8 cellular contexts compared by ENCODE assay signal in the genomic region with DNA sequence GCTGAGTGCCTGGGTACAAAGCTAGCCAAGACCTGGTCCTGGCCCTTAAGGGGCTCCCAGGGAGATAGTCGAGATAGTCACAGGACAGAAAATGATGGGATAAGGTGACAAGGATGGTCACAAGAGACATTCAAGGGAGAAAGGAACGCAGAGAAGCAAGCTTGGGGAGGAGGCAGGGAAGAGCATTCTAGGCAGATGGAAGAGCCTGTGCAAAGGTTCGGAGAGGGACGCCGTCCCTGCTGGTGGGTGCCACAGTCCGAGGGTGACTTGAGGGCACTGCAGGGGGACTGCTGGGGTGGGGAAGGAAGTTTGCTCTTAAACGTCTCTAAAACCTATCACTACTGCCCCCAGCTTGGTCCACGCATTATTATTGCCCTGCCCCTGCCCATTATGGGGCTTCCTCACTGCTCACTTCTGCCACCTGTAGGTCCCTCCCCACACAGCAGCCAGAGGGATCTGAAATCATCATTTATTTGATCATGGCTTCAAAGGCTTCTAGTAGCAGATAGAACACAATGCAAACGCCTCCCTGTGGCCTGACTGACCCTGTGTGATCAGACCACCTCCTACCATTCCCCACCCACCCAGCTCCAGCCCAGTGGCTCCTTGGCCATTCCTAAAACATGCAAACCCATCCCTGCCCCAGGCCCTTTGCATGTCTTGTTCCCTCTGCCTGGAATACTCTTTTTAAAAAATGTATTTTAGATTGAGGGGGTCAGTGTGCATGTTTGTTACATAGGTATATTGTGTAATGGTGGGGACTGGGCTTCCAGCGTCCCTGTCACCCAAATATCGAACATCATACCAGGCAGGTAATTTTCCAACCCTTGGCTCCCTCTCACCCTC.
DNase-seq lines count a peak whose midpoint lies in the region; ATAC-seq and TF ChIP-seq lines count a peak whose summit lies in the region.

No MANE protein-coding gene starts in this region.

- ATAC-seq in GM19452 (IDR thresholded peaks at IDR 0.05; ENCODE audit: unreplicated experiment) (no peak), GM21737 (IDR thresholded peaks at IDR 0.05; ENCODE audit: unreplicated experiment) (no peak)

- CTCF ChIA-PET in Caco-2 (lab: Charles Lee) = interaction anchor here (0.5 to 2.4 kb wide), 3 partner anchors 10 to 284 kb away, joined by 3 to 15 read pairs (median 4); no protein-coding TSS in a partner anchor

- H3K27me3 ChIP-seq in Caco-2 (replicated peaks; ENCODE audit: control insufficient read depth, insufficient read depth, low read length) = no peaks in the 10 kb centered on the region
- H3K27me3 ChIP-seq in WERI-Rb-1 (ENCODE audit: insufficient read depth, low read depth, severe bottlenecking) = no peaks in the 10 kb centered on the region
- H3K27me3 ChIP-seq in prostate gland (replicated peaks; ENCODE audit: insufficient read depth) = no peaks in the 10 kb centered on the region

- 70% methylated on average over 11 of the region's 11 CpGs for WGBS in prostate gland

- no peaks in the 10 kb centered on the region for H3K27me3 Mint-ChIP-seq in Caco-2 (ENCODE audit: insufficient read depth, unreplicated experiment)
- peaks cover 6% of the 10 kb centered on the region for H3K27me3 Mint-ChIP-seq in progenitor cell of endocrine pancreas

- no peaks in the 10 kb centered on the region for H3K36me3 ChIP-seq in Caco-2 (ENCODE audit: control insufficient read depth, insufficient read depth, low read length)
- no peaks in the 10 kb centered on the region for H3K36me3 ChIP-seq in WERI-Rb-1
- H3K36me3 ChIP-seq in prostate gland = no peaks in the 10 kb centered on the region

- DNase-seq in Caco-2 (peak; percentile 55 to 68), WERI-Rb-1 (peak; percentile 47), coronary artery (ENCODE audit: low spot score) (no peak), progenitor cell of endocrine pancreas (ENCODE audit: low spot score, unreplicated experiment) (no peak), prostate gland (ENCODE audit: low spot score) (no peak)
- DNase-seq in Jurkat, Clone E6-1 (ENCODE audit: low read depth, low spot score) = peak; percentile 42

- no peak for TF ChIP-seq POLR2A in prostate gland (IDR thresholded peaks at IDR 0.05)

- H3K9me3 Mint-ChIP-seq in Caco-2 (ENCODE audit: unreplicated experiment) (no peaks in the 10 kb centered on the region), progenitor cell of endocrine pancreas (ENCODE audit: low read depth) (peaks cover 3% of the 10 kb centered on the region)

- H3K4me3 ChIP-seq in Caco-2 (ENCODE audit: low read depth, low read length) (no peak overlapping the region), WERI-Rb-1 (ENCODE audit: low read depth, low read length) (no peak overlapping the region), coronary artery (no peak overlapping the region), prostate gland (no peak overlapping the region)
- no peak overlapping the region for H3K4me3 ChIP-seq in Jurkat, Clone E6-1 (ENCODE audit: low read length)

- no TSS peak for BruUV-seq in Caco-2 (replicated peaks; lab: Mats Ljungman, UMichigan)

- H3K27ac Mint-ChIP-seq in Caco-2 (ENCODE audit: unreplicated experiment) (no peak overlapping the region), progenitor cell of endocrine pancreas (no peak overlapping the region)

- H3K27ac ChIP-seq in WERI-Rb-1 = no peak overlapping the region
- no peak overlapping the region for H3K27ac ChIP-seq in coronary artery
- no peak overlapping the region for H3K27ac ChIP-seq in prostate gland

- POLR2A ChIA-PET in Caco-2 (lab: Charles Lee) = no interaction called here

- no peaks in the 10 kb centered on the region for H3K36me3 Mint-ChIP-seq in Caco-2 (ENCODE audit: insufficient read depth, unreplicated experiment)
- H3K36me3 Mint-ChIP-seq in progenitor cell of endocrine pancreas (ENCODE audit: insufficient read depth) = no peaks in the 10 kb centered on the region

- no peak overlapping the region for H3K4me3 Mint-ChIP-seq in Caco-2 (ENCODE audit: unreplicated experiment)
- no peak overlapping the region for H3K4me3 Mint-ChIP-seq in progenitor cell of endocrine pancreas (ENCODE audit: low read depth)

- H3K4me1 ChIP-seq in Caco-2 (no peaks in the 10 kb centered on the region), prostate gland (replicated peaks) (no peaks in the 10 kb centered on the region)

- TF ChIP-seq CTCF in Caco-2 (IDR thresholded peaks at IDR 0.05; ENCODE audit: insufficient read depth in 1 of 2, low read depth in 1 of 2, low read length in 1 of 2, severe bottlenecking in 1 of 2, unreplicated experiment in 1 of 2) (peak; percentile 50 to 56), WERI-Rb-1 (IDR thresholded peaks at IDR 0.05; ENCODE audit: low read depth, low read length) (peak; percentile 58), coronary artery (IDR thresholded peaks at IDR 0.05) (peak; percentile 57), progenitor cell of endocrine pancreas (IDR thresholded peaks at IDR 0.05; ENCODE audit: unreplicated experiment) (peak; percentile 56), prostate gland (IDR thresholded peaks at IDR 0.05) (peak in 2 of 4 experiments; percentile 42 to 53)

- no peaks in the 10 kb centered on the region for H3K9me3 ChIP-seq in Caco-2
- no peaks in the 10 kb centered on the region for H3K9me3 ChIP-seq in WERI-Rb-1 (ENCODE audit: severe bottlenecking)
- H3K9me3 ChIP-seq in prostate gland = no peaks in the 10 kb centered on the region

- H3K4me1 Mint-ChIP-seq in Caco-2 (ENCODE audit: low read depth, unreplicated experiment) = no peaks in the 10 kb centered on the region
- H3K4me1 Mint-ChIP-seq in progenitor cell of endocrine pancreas (ENCODE audit: low read depth) = no peaks in the 10 kb centered on the region

- intact Hi-C loops in Caco-2 (cut with micrococcal nuclease; ENCODE audit: unreplicated experiment) = loop anchor here (1.0 to 10.0 kb wide), 5 partner anchors 9 to 434 kb away; no protein-coding TSS in a partner anchor
- intact Hi-C loops in prostate gland (cut with DNase I) = no loop called here

Comparison
In these comparisons a context has a peak if more than half of its experiments do, and no peak if none do; other contexts are left out.
1. DNase-seq: peak in Caco-2 (2 of 2), Jurkat, Clone E6-1 (single experiment) and WERI-Rb-1 (single experiment); none in coronary artery (single experiment), progenitor cell of endocrine pancreas (single experiment) and prostate gland (single experiment).